ENCODE assay signal across 22 cellular contexts in the genomic region with DNA sequence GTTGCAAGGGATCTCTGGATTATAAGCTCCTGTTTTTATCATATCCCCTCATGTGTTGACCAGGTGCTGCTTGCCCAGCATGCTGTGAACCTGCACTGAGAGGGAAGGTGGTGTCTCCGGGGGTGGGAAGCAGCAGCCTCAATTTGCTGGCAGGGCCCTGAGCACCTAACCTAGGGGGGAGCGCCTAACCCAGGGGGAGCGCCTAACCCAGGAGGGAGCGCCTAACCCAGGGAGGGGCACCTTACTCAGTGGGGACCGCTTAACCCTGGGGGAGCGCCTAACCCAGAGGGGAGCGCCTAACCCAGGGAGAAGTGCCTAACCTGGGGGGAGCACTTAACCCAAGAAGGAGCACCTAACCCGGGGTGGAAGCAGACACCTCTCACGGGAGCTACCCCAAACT.
"Had no signal": no experiment of that assay in that cellular context is flagged by ENCODE, and none has a peak within 500 bp of the region (broad histone marks: within the 10 kb centered on the region; RNA-seq: fewer than 3 reads in every experiment).

No MANE protein-coding gene starts in this region.

- ATAC-seq: left colon; left ventricle myocardium superior; naive thymus-derived CD4-positive, alpha-beta T cell had no signal

- H3K4me1 ChIP-seq: uterus had no signal

- H3K79me2 ChIP-seq: hepatocyte had no signal

- H3K4me3 ChIP-seq: esophagus squamous epithelium, hepatocyte, lung, sigmoid colon, skin epidermis, suprapubic skin, tibial artery, upper lobe of left lung, uterus had no signal

- H3K9me3 ChIP-seq: esophagus squamous epithelium, neutrophil, sigmoid colon, suprapubic skin, tibial artery, upper lobe of left lung, uterus had no signal

- H3K4me3 Mint-ChIP-seq: naive thymus-derived CD4-positive, alpha-beta T cell; nephron progenitor cell had no signal

- H3K27ac ChIP-seq: epithelial cell of prostate, esophagus squamous epithelium, hepatocyte, neutrophil, sigmoid colon, skin epidermis, suprapubic skin, tibial artery, upper lobe of left lung, uterus had no signal

- DNase-seq: cortex of kidney; effector memory CD4-positive, alpha-beta T cell; esophagus squamous epithelium; foreskin fibroblast; kidney; left colon; left ventricle myocardium superior; mesendoderm; naive thymus-derived CD4-positive, alpha-beta T cell; nephron progenitor cell; sigmoid colon; stimulated activated CD4-positive, alpha-beta T cell treated with anti-CD3 and anti-CD28 coated beads, Interleukin-2, amount 100 ng/mL, for 24 hours; stimulated activated naive CD4-positive, alpha-beta T cell treated with Interleukin-2 at 50 U/mL for 16 hours; upper lobe of left lung; uterus had no signal

- H3K4me2 ChIP-seq: hepatocyte had no signal

- H3K36me3 ChIP-seq: esophagus squamous epithelium, neutrophil, sigmoid colon, suprapubic skin, tibial artery, upper lobe of left lung, uterus had no signal

- H3K27me3 ChIP-seq: esophagus squamous epithelium, hepatocyte, sigmoid colon, suprapubic skin, tibial artery, upper lobe of left lung, uterus had no signal

- H2AFZ ChIP-seq: hepatocyte had no signal

- H3K27ac Mint-ChIP-seq: naive thymus-derived CD4-positive, alpha-beta T cell; nephron progenitor cell had no signal

- FAIRE-seq: kidney had no signal

- H3K36me3 Mint-ChIP-seq: naive thymus-derived CD4-positive, alpha-beta T cell had no signal
